17 cellular contexts compared by ENCODE assay signal in the genomic region with DNA sequence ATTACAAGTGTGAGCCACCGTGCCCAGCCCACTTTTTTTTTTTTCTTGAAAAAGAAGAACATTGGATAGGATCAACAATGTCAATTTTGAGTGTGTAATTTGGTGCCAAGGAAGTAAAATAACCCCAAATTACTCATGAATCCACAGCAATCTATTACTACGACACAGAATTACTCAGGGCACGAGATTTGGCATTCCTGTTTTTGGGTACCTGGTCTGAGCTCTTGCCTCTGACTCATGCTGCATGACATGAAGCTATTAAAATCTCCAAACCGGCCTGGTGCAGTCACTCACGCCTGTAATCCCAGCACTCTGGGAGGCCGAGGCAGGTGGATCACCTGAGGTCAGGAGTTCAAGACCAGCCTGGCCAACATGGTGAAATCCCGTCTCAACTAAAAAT. TPM values are rescaled to one million over a fixed set of nuclear protein-coding genes. Genes with fewer than 3 reads are reported as not detected.
DNase-seq lines count a peak whose midpoint lies in the region; ATAC-seq and TF ChIP-seq lines count a peak whose summit lies in the region.
"Had no signal": no experiment of that assay in that cellular context is flagged by ENCODE, and none has a peak within 500 bp of the region (broad histone marks: within the 10 kb centered on the region; RNA-seq: fewer than 3 reads in every experiment).

No MANE protein-coding gene starts in this region.

- H3K27ac Mint-ChIP-seq in Calu3 (ENCODE audit: unreplicated experiment) = peak overlapping the region; percentile 57
- H3K27ac Mint-ChIP-seq: H9 had no signal

- H3K4me1 Mint-ChIP-seq in Calu3 (ENCODE audit: low read depth, unreplicated experiment) = peaks cover 31% of the 10 kb centered on the region

- H3K9me3 Mint-ChIP-seq in Calu3 (ENCODE audit: low read depth, unreplicated experiment) = no peaks in the 10 kb centered on the region
- H3K9me3 Mint-ChIP-seq: activated CD4-positive, alpha-beta T cell treated with anti-CD3 and anti-CD28 coated beads, Interleukin-2, amount 10 ng/mL, durations not matched to agents 24 days and 14 days; H9 had no signal

- no peaks in the 10 kb centered on the region for H3K36me3 ChIP-seq in MG63

- no peak for TF ChIP-seq CTCF in Calu3 (IDR thresholded peaks at IDR 0.05; ENCODE audit: unreplicated experiment)

- DNase-seq in Calu3 (peak; percentile 24), MG63 (peak; percentile 62), astrocyte of the hippocampus (ENCODE audit: low read depth, low spot score) (peak; percentile 20), renal cortical epithelial cell (ENCODE audit: low read depth) (peak; percentile 70), cerebellar nuclear complex (lab: John Stamatoyannopoulos, UW) (no peak)
- DNase-seq: activated CD4-positive, alpha-beta T cell treated with anti-CD3 and anti-CD28 coated beads, Interleukin-2, amount 10 ng/mL, durations not matched to agents 24 days and 14 days; activated gamma-delta T cell treated with Interleukin-2 at 50 U/mL for 16 hours; AML-193; Caco-2; H9; NCI-H1436; NCI-H69; nucleus accumbens had no signal

- H3K4me3 ChIP-seq in MG63 = no peak overlapping the region
- H3K4me3 ChIP-seq: lung, suprapubic skin had no signal

- BruUV-seq in Calu3 (replicated peaks; lab: Mats Ljungman, UMichigan) = no TSS peak

- H3K27me3 ChIP-seq in MG63 = no peaks in the 10 kb centered on the region
- H3K27me3 ChIP-seq: suprapubic skin had no signal

- no peaks in the 10 kb centered on the region for H3K9me3 ChIP-seq in MG63
- H3K9me3 ChIP-seq: Caco-2, suprapubic skin had no signal

- intact Hi-C loops in Calu3 (cut with micrococcal nuclease; ENCODE audit: unreplicated experiment) = no loop called here

- ATAC-seq in HG02588 (IDR thresholded peaks at IDR 0.05; ENCODE audit: unreplicated experiment) (no peak), HG02938 (IDR thresholded peaks at IDR 0.05; ENCODE audit: unreplicated experiment) (no peak)

- CTCF ChIA-PET in Calu3 (lab: Charles Lee) = interaction anchor here (0.7 to 2.5 kb wide), 8 partner anchors 8 to 180 kb away, joined by 3 to 12 read pairs (median 3); a partner anchor contains a TSS

- H3K36me3 Mint-ChIP-seq in Calu3 (ENCODE audit: insufficient read depth, unreplicated experiment) = peaks cover 4% of the 10 kb centered on the region

- no peaks in the 10 kb centered on the region for H3K27me3 Mint-ChIP-seq in Calu3 (ENCODE audit: unreplicated experiment)
- H3K27me3 Mint-ChIP-seq: activated CD4-positive, alpha-beta T cell treated with anti-CD3 and anti-CD28 coated beads, Interleukin-2, amount 10 ng/mL, durations not matched to agents 24 days and 14 days had no signal

- no peak overlapping the region for H3K4me3 Mint-ChIP-seq in Calu3 (ENCODE audit: low read depth, unreplicated experiment)
- H3K4me3 Mint-ChIP-seq: H9 had no signal

RNA-seq across cellular contexts. Expression of a gene that starts 10.4 kb away (rescaled TPM):
- 21.5 and 23.2 TPM in 2 replicates for total RNA-seq in Calu3 (2022)
- total RNA-seq in MG63 (2014; rRNA removed; shearing (Covaris generic); ENCODE audit: low replicate concordance) = 5.0 and 6.9 TPM in 2 replicates
- 21.0 and 23.4 TPM in 2 replicates for total RNA-seq in renal cortical epithelial cell

RNA-seq across cellular contexts. Expression of a gene that starts 53.0 kb away (rescaled TPM):
- 95.9 and 117 TPM in 2 replicates for total RNA-seq in Calu3 (2022)
- 6.3 and 30.7 TPM in 2 replicates for total RNA-seq in MG63 (2014; rRNA removed; shearing (Covaris generic); ENCODE audit: low replicate concordance)
- total RNA-seq in renal cortical epithelial cell = 111 and 122 TPM in 2 replicates

Comparison
In these comparisons a context has a peak if more than half of its experiments do, and no peak if none do; other contexts are left out.
1. DNase-seq: peak in Calu3 (single experiment), MG63 (single experiment), astrocyte of the hippocampus (single experiment) and renal cortical epithelial cell (single experiment); none in cerebellar nuclear complex (0 of 2).